ENCODE assay signal across 23 cellular contexts in genomic region chr10:36224431-36224985, GRCh38.
A peak's percentile ranks its signal among the peaks of the same experiment; 100 is the strongest.
DNase-seq lines count a peak whose midpoint lies in the region; ATAC-seq, FAIRE-seq and TF ChIP-seq lines count a peak whose summit lies in the region.
"Had no signal": no experiment of that assay in that cellular context is flagged by ENCODE, and none has a peak within 500 bp of the region (broad histone marks: within the 10 kb centered on the region; RNA-seq: fewer than 3 reads in every experiment).

No MANE protein-coding gene starts in this region.

- TF ChIP-seq CTCF in NB4 (IDR thresholded peaks at IDR 0.05; ENCODE audit: low read depth, low read length) = no peak
- no peak for TF ChIP-seq CTCF in bronchial epithelial cell (IDR thresholded peaks at IDR 0.05; ENCODE audit: insufficient read depth, low read length, severe bottlenecking)
- no peak for TF ChIP-seq CTCF in suprapubic skin (IDR thresholded peaks at IDR 0.05)
- no peak for TF ChIP-seq CTCF in foreskin keratinocyte (conservative IDR thresholded peaks at IDR 0.05)

- no peak overlapping the region for H4K91ac ChIP-seq in mesenchymal stem cell (ENCODE audit: low read length)

- FAIRE-seq in bronchial epithelial cell (lab: Jason Lieb, UNC) = no peak
- FAIRE-seq: islet of Langerhans had no signal

- no peak for TF ChIP-seq EP300 in suprapubic skin (IDR thresholded peaks at IDR 0.05)

- no peak overlapping the region for H3K14ac ChIP-seq in mesenchymal stem cell (ENCODE audit: low read length in 2 of 2)

- peak overlapping the region in 1 of 2 experiments; percentile 55 for H3K18ac ChIP-seq in mesenchymal stem cell (ENCODE audit: low read depth in 1 of 2, low read length in 2 of 2)

- H3K4me1 ChIP-seq in mesenchymal stem cell (ENCODE audit: control insufficient read depth, insufficient read depth, low read depth, low read length) (peaks cover 2% of the 10 kb centered on the region), suprapubic skin (no peaks in the 10 kb centered on the region), foreskin keratinocyte (no peaks in the 10 kb centered on the region)
- H3K4me1 ChIP-seq: HAP-1, lower lobe of right lung, stomach, upper lobe of left lung had no signal

- no peak overlapping the region for H2AK5ac ChIP-seq in mesenchymal stem cell (ENCODE audit: low read length, severe bottlenecking)

- no peak overlapping the region for H2BK12ac ChIP-seq in mesenchymal stem cell (ENCODE audit: low read length in 2 of 2)

- H3K4me2 ChIP-seq in mesenchymal stem cell (ENCODE audit: low read length, poor library complexity, severe bottlenecking) = no peak overlapping the region
- H3K4me2 ChIP-seq: PC-9 had no signal

- TF ChIP-seq POLR2A in NB4 (IDR thresholded peaks at IDR 0.05; ENCODE audit: extremely low read depth, insufficient read length) (no peak), suprapubic skin (IDR thresholded peaks at IDR 0.05) (no peak)

- no peak overlapping the region for H4K8ac ChIP-seq in mesenchymal stem cell (ENCODE audit: low read length)

- H3K79me1 ChIP-seq in mesenchymal stem cell (replicated peaks; ENCODE audit: low read length, poor library complexity, severe bottlenecking) = no peaks in the 10 kb centered on the region

- no peaks in the 10 kb centered on the region for H3K27me3 ChIP-seq in bronchial epithelial cell (ENCODE audit: control insufficient read depth, insufficient read depth, low read length)
- no peaks in the 10 kb centered on the region for H3K27me3 ChIP-seq in mesenchymal stem cell (ENCODE audit: control insufficient read depth in 1 of 2, insufficient read depth in 1 of 2, low read length in 2 of 2)
- no peaks in the 10 kb centered on the region for H3K27me3 ChIP-seq in suprapubic skin
- H3K27me3 ChIP-seq in foreskin keratinocyte = no peaks in the 10 kb centered on the region
- H3K27me3 ChIP-seq: neutrophil, stomach, upper lobe of left lung had no signal

- H2AFZ ChIP-seq in mesenchymal stem cell (ENCODE audit: low read depth, low read length) = no peak overlapping the region
- H2AFZ ChIP-seq: PC-9 had no signal

- H2BK120ac ChIP-seq in mesenchymal stem cell (ENCODE audit: low read depth, low read length) = no peak overlapping the region

- H2BK15ac ChIP-seq in mesenchymal stem cell (ENCODE audit: low read depth, poor library complexity, severe bottlenecking) = no peak overlapping the region

- H3K4me3 ChIP-seq in NB4 (ENCODE audit: low read depth, low read length) (no peak overlapping the region), bronchial epithelial cell (ENCODE audit: low read depth, low read length) (no peak overlapping the region), mesenchymal stem cell (ENCODE audit: insufficient read depth in 1 of 2, low read depth in 1 of 2, low read length in 2 of 2) (no peak overlapping the region), suprapubic skin (no peak overlapping the region)
- H3K4me3 ChIP-seq: HAP-1, lower lobe of right lung, PC-9, stomach, upper lobe of left lung had no signal

- H2BK5ac ChIP-seq in mesenchymal stem cell (ENCODE audit: low read depth, low read length, poor library complexity, severe bottlenecking) = no peak overlapping the region

- H3K9ac ChIP-seq in mesenchymal stem cell (ENCODE audit: low read length) = no peak overlapping the region

- no peak overlapping the region for H3K4ac ChIP-seq in mesenchymal stem cell (ENCODE audit: low read depth in 1 of 2, low read length in 2 of 2)

- ATAC-seq in foreskin keratinocyte = no peak
- ATAC-seq: lower lobe of right lung had no signal

- 49% methylated on average over 3 of the region's 4 CpGs for WGBS in mesenchymal stem cell
- WGBS in suprapubic skin = 69% methylated on average over 4 of the region's 4 CpGs

- no peaks in the 10 kb centered on the region for H3K9me3 ChIP-seq in mesenchymal stem cell (ENCODE audit: control insufficient read depth, low read length)
- no peaks in the 10 kb centered on the region for H3K9me3 ChIP-seq in suprapubic skin
- H3K9me3 ChIP-seq: HAP-1, lower lobe of right lung, neutrophil, stomach, upper lobe of left lung had no signal

- peak; percentile 20 for DNase-seq in GM04503 (ENCODE audit: low read depth)
- DNase-seq in NB4 (ENCODE audit: low read depth) = peak; percentile 0
- peak; percentile 56 for DNase-seq in bronchial epithelial cell (ENCODE audit: low read depth)
- DNase-seq in mesenchymal stem cell = peak; percentile 82
- DNase-seq in stimulated activated CD4-positive, alpha-beta T cell treated with anti-CD3 and anti-CD28 coated beads, Interleukin-2, amount 100 ng/mL, for 24 hours = no peak
- no peak for DNase-seq in NCI-H2107 (lab: John Stamatoyannopoulos, UW)
- DNase-seq in suprapubic skin (ENCODE audit: low spot score in 2 of 2) = no peak
- DNase-seq in foreskin keratinocyte = no peak
- DNase-seq: activated CD4-positive, alpha-beta T cell treated with anti-CD3 and anti-CD28 coated beads, Interleukin-2, amount 50 U/mL, for 1 hour; activated CD8-positive, alpha-beta memory T cell treated with anti-CD3 and anti-CD28 coated beads, Interleukin-2, amount 50 U/mL, for 4 hours; AML-193; central memory CD4-positive, alpha-beta T cell; DMS79 treated with DMSO at 0.1 percent for 48 hours; lower lobe of right lung; NCI-H1436; PC-9; stimulated activated CD4-positive, alpha-beta T cell treated with anti-CD3 and anti-CD28 coated beads, Interleukin-4, amount 100 ng/mL, for 4 hours; stomach; T-helper 2 cell; upper lobe of left lung had no signal

- no peak overlapping the region for H3K23ac ChIP-seq in mesenchymal stem cell (ENCODE audit: low read length in 2 of 2)

- H3K36me3 ChIP-seq in bronchial epithelial cell (ENCODE audit: control insufficient read depth, insufficient read depth, low read length) = no peaks in the 10 kb centered on the region
- no peaks in the 10 kb centered on the region for H3K36me3 ChIP-seq in mesenchymal stem cell (ENCODE audit: control insufficient read depth in 1 of 2, insufficient read depth in 2 of 2, low read depth in 1 of 2, low read length in 2 of 2)
- H3K36me3 ChIP-seq in suprapubic skin = no peaks in the 10 kb centered on the region
- H3K36me3 ChIP-seq: HAP-1, lower lobe of right lung, neutrophil, stomach, upper lobe of left lung had no signal

- no peak overlapping the region for H3K27ac ChIP-seq in mesenchymal stem cell (ENCODE audit: low read length, poor library complexity, severe bottlenecking)
- H3K27ac ChIP-seq in suprapubic skin = no peak overlapping the region
- no peak overlapping the region for H3K27ac ChIP-seq in foreskin keratinocyte
- H3K27ac ChIP-seq: lower lobe of right lung, neutrophil, PC-9, stomach, upper lobe of left lung had no signal

Comparison
In these comparisons a context has a peak if more than half of its experiments do, and no peak if none do; other contexts are left out.
1. DNase-seq: peak in GM04503 (single experiment), NB4 (single experiment), bronchial epithelial cell (single experiment) and mesenchymal stem cell (single experiment); none in stimulated activated CD4-positive, alpha-beta T cell treated with anti-CD3 and anti-CD28 coated beads, Interleukin-2, amount 100 ng/mL, for 24 hours (0 of 2), NCI-H2107 (single experiment), suprapubic skin (0 of 2) and foreskin keratinocyte (0 of 2).